8 cellular contexts compared by ENCODE assay signal in genomic region chr13:24271611-24272451, GRCh38. TPM values are rescaled to one million over a fixed set of nuclear protein-coding genes. Genes with fewer than 3 reads are reported as not detected.
DNase-seq lines count a peak whose midpoint lies in the region; ATAC-seq and TF ChIP-seq lines count a peak whose summit lies in the region.

No MANE protein-coding gene starts in this region.

- H3K27ac ChIP-seq in PC-3 (ENCODE audit: low read length) (no peak overlapping the region), ovary (peak overlapping the region; percentile 87 to 93)

- TF ChIP-seq POLR2A in ovary (IDR thresholded peaks at IDR 0.05) = peak; percentile 45

- peak; percentile 62 for ATAC-seq in GM18502 (IDR thresholded peaks at IDR 0.05; ENCODE audit: poor library complexity, unreplicated experiment)
- ATAC-seq in HG02798 (IDR thresholded peaks at IDR 0.05; ENCODE audit: poor library complexity, unreplicated experiment) = peak; percentile 47
- ATAC-seq in PC-3 = peak; percentile 63

- TF ChIP-seq CTCF in PC-3 (conservative IDR thresholded peaks at IDR 0.05; ENCODE audit: low read depth, low read length) (no peak), ovary (IDR thresholded peaks at IDR 0.05) (no peak)

- CTCF ChIA-PET in PC-3 (lab: Charles Lee) = no interaction called here

- H3K79me2 ChIP-seq in PC-3 (ENCODE audit: low read length) = 0 out of 2 replicates have a peak, but pooled peaks cover 3% of the 10 kb centered on the region

- no peaks in the 10 kb centered on the region for H3F3A ChIP-seq in PC-3 (ENCODE audit: low read length, unreplicated experiment)

- no peaks in the 10 kb centered on the region for H4K20me1 ChIP-seq in PC-3 (ENCODE audit: low read length)

- DNase-seq in PC-3 (no peak), germinal center (ENCODE audit: low spot score) (peak; percentile 57), ovary (peak; percentile 79 to 93 (median 91)), DMS 273 (lab: John Stamatoyannopoulos, UW; ENCODE audit: unreplicated experiment) (no peak), COLO668 (lab: John Stamatoyannopoulos, UW; ENCODE audit: unreplicated experiment) (no peak)
- DNase-seq in activated naive CD4-positive, alpha-beta T cell treated with Interleukin-2 at 50 U/mL for 16 hours = peak; percentile 60

- H3K9me3 ChIP-seq in PC-3 (ENCODE audit: low read length) (no peaks in the 10 kb centered on the region), ovary (no peaks in the 10 kb centered on the region)

- POLR2A ChIA-PET in PC-3 (lab: Charles Lee; ENCODE audit: unreplicated experiment) = no interaction called here

- TF ChIP-seq EP300 in ovary (IDR thresholded peaks at IDR 0.05) = no peak

- 1 to 3% (median 1%) methylated on average over 25 of the region's 25 CpGs for WGBS in ovary, 3 donors

- no peak overlapping the region for H3K9ac ChIP-seq in PC-3 (ENCODE audit: low read length)

- intact Hi-C loops in PC-3 (cut with micrococcal nuclease) = no loop called here
- intact Hi-C loops in ovary (cut with DNase I) = no loop called here

- H3K4me2 ChIP-seq in PC-3 (ENCODE audit: low read length) = no peak overlapping the region

- H3K4me3 ChIP-seq in PC-3 (ENCODE audit: low read length) (no peak overlapping the region), ovary (peak overlapping the region; percentile 35)

- H3K4me1 ChIP-seq in PC-3 (ENCODE audit: insufficient read depth, low read length) = no peaks in the 10 kb centered on the region
- H3K4me1 ChIP-seq in ovary (ENCODE audit: insufficient read depth) = peaks cover 26% of the 10 kb centered on the region

- H3K36me3 ChIP-seq in PC-3 (ENCODE audit: low read depth, low read length) (no peaks in the 10 kb centered on the region), ovary (no peaks in the 10 kb centered on the region)

- BruUV-seq in PC-3 (replicated peaks; lab: Mats Ljungman, UMichigan) = no TSS peak

- no peaks in the 10 kb centered on the region for H3K9me2 ChIP-seq in PC-3 (replicated peaks; ENCODE audit: low read length)

- H3K27me3 ChIP-seq in PC-3 (ENCODE audit: low read length) (no peaks in the 10 kb centered on the region), ovary (no peaks in the 10 kb centered on the region)

- H2AFZ ChIP-seq in PC-3 (ENCODE audit: low read length) = no peak overlapping the region

RNA-seq across cellular contexts. Expression of gene C1QTNF9, which starts 37.5 kb away (rescaled TPM):
- total RNA-seq in PC-3 (2014; rRNA removed) (0.11 TPM in 1 of 2 replicates, not detected in the other), ovary (under 1 TPM in 4 of 7 donors, not detected in 3; 0.12 to 0.27 (median 0.19) TPM)
- polyA plus RNA-seq in ovary = 1 to 10 TPM in 1 of 2 donors, under 1 TPM in 1; 0.39 to 1.6 TPM

Comparison
In these comparisons a context has a peak if more than half of its experiments do, and no peak if none do; other contexts are left out.
1. DNase-seq: peak in activated naive CD4-positive, alpha-beta T cell treated with Interleukin-2 at 50 U/mL for 16 hours (single experiment), germinal center (single experiment) and ovary (5 of 5); none in PC-3 (single experiment), DMS 273 (single experiment) and COLO668 (single experiment).
2. Peak in every context shown above with its lines, with median percentiles within 50 percentile points of each other: ATAC-seq.